In the genomic region with DNA sequence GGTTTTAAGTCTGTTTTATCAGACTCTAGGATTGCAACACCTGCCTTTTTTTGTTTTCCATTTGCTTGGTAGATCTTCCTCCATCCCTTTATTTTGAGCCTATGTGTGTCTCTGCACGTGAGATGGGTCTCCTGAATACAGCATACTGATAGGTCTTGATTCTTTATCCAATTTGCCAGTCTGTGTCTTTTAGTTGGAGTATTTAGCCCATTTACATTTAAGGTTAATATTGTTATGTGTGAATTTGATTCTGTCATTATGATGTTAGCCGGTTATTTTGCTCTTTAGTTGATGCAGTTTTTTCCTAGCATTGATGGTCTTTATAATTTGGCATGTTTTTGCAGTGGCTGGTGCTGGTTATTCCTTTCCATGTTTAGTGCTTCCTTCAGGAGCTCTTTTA, we compare ENCODE assay signal across 1 cellular context. TPM values are rescaled to one million over a fixed set of nuclear protein-coding genes. Genes with fewer than 3 reads are reported as not detected.
DNase-seq lines count a peak whose midpoint lies in the region; ATAC-seq, FAIRE-seq and TF ChIP-seq lines count a peak whose summit lies in the region.
"Not testable (repeated sequence)": the region's sequence is repeated elsewhere in the genome, so short reads cannot be mapped to it uniquely, and the experiment has no call there.

No MANE protein-coding gene starts in this region.

- FAIRE-seq in K562 (lab: Jason Lieb, UNC), result not testable (repeated sequence)

- intact Hi-C loops in K562 (cut with micrococcal nuclease), result not testable (repeated sequence)

- POLR2A ChIA-PET in K562 (lab: Yijun Ruan, JAX), result not testable (repeated sequence)

- H3K27me3 ChIP-seq in K562 (ENCODE audit: control insufficient read depth in 2 of 2, insufficient read depth in 2 of 2, low read length in 2 of 2), result not testable (repeated sequence)

- TF ChIP-seq POLR2A in K562 (conservative IDR thresholded peaks at IDR 0.05), result not testable (repeated sequence)

- H3K4me1 ChIP-seq in K562 (replicated peaks in 1 of 2; ENCODE audit: control insufficient read depth in 2 of 2, insufficient read depth in 2 of 2, low read length in 2 of 2), result not testable (repeated sequence)

- H3K9me3 ChIP-seq in K562 (replicated peaks; ENCODE audit: control insufficient read depth, insufficient read depth, low read depth, low read length), result not testable (repeated sequence)

- H3K9me1 ChIP-seq in K562 (ENCODE audit: control insufficient read depth, insufficient read depth, low read length), result not testable (repeated sequence)

- H3K4me3 ChIP-seq in K562, result not testable (repeated sequence)

- not testable (repeated sequence) for ATAC-seq in K562

- not testable (repeated sequence) for H3K4me2 ChIP-seq in K562 (ENCODE audit: insufficient read depth, low read length)

- not testable (repeated sequence) for TF ChIP-seq CTCF in K562 (IDR thresholded peaks at IDR 0.05 in 2 of 3, conservative IDR thresholded peaks at IDR 0.05 in 1 of 3; ENCODE audit: insufficient read depth in 2 of 3, low read depth in 1 of 3, low read length in 3 of 3)

- not testable (repeated sequence) for DNase-seq in K562 (ENCODE audit: extremely low read depth in 1 of 4, low spot score in 3 of 4)

- not testable (repeated sequence) for H3K27ac ChIP-seq in K562 (ENCODE audit: extremely low read depth, low read depth, low read length)

- not testable (repeated sequence) for TF ChIP-seq EP300 in K562 (IDR thresholded peaks at IDR 0.05; ENCODE audit: low read length)

- not testable (repeated sequence) for BruUV-seq in K562 (replicated peaks; lab: Mats Ljungman, UMichigan)

- H3K9ac ChIP-seq in K562 (ENCODE audit: insufficient read depth in 1 of 2, low read depth in 2 of 2, low read length in 2 of 2), result not testable (repeated sequence)

- 27% methylated on average over 2 of the region's 2 CpGs for WGBS in K562 (ENCODE audit: insufficient coverage, low coverage, missing lambda C conversion rate)

- in situ Hi-C loops in K562 (cut with MboI), result not testable (repeated sequence)

- H3K36me3 ChIP-seq in K562 (ENCODE audit: control insufficient read depth, insufficient read depth, low read length), result not testable (repeated sequence)

- H4K20me1 ChIP-seq in K562 (replicated peaks; ENCODE audit: control insufficient read depth, insufficient read depth, low read length), result not testable (repeated sequence)

- TF ChIP-seq RAD21 in K562 (CRISPR knock-in tag; conservative IDR thresholded peaks at IDR 0.05 in 1 of 2, IDR thresholded peaks at IDR 0.05 in 1 of 2), result not testable (repeated sequence)

- not testable (repeated sequence) for H2AFZ ChIP-seq in K562 (ENCODE audit: low read depth, low read length)

- CTCF ChIA-PET in K562 (lab: Yijun Ruan, JAX; ENCODE audit: low intra/inter-chr PET ratio), result not testable (repeated sequence)

- not testable (repeated sequence) for H3K79me2 ChIP-seq in K562 (ENCODE audit: control insufficient read depth, insufficient read depth, low read length)

TF ChIP-seq in K562, 482 proteins besides CTCF, POLR2A, EP300 and RAD21:
- TF ChIP-seq TRIM24 (IDR thresholded peaks at IDR 0.05), result peak in 1 of 2 experiments; percentile 18; a peak in 1 of 4 replicates
- TF ChIP-seq, protein P1, sequence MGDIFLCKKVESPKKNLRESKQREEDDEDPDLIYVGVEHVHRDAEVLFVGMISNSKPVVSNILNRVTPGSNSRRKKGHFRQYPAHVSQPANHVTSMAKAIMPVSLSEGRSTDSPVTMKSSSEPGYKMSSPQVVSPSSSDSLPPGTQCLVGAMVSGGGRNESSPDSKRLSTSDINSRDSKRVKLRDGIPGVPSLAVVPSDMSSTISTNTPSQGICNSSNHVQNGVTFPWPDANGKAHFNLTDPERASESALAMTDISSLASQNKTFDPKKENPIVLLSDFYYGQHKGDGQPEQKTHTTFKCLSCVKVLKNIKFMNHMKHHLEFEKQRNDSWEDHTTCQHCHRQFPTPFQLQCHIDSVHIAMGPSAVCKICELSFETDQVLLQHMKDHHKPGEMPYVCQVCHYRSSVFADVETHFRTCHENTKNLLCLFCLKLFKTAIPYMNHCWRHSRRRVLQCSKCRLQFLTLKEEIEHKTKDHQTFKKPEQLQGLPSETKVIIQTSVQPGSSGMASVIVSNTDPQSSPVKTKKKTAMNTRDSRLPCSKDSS (IDR thresholded peaks at IDR 0.05; ENCODE audit: low read depth, partially characterized antibody), result peak; percentile 24
- TF ChIP-seq ZNF354B (CRISPR knock-in tag; IDR thresholded peaks at IDR 0.05), result peak; percentile 95
- peak; percentile 99 for TF ChIP-seq ZNF507 (tag; conservative IDR thresholded peaks at IDR 0.05)
TF ChIP-seq in K562: peak in this region for 4; not testable (repeated sequence) for 478.

RNA-seq across cellular contexts. Expression of a gene that starts 27.2 kb away (rescaled TPM):
- 17.4 and 20.0 TPM in 2 replicates for total RNA-seq in K562 (2011; cell fraction: chromatin; rRNA removed; ENCODE audit: low replicate concordance)
- total RNA-seq in K562 (2011; cell fraction: nucleolus; rRNA removed), result 19.7 and 20.5 TPM in 2 replicates
- 23.1 and 28.9 TPM in 2 replicates for total RNA-seq in K562 (2011; cell fraction: nucleoplasm; rRNA removed)
- 78.7 and 83.9 TPM in 2 replicates for total RNA-seq in K562 (2014; rRNA removed)
- total RNA-seq in K562 (2014; rRNA removed; fragmentation: Illumina TruSeq; extraction: Trizol), result 26.2 and 32.8 TPM in 2 replicates
- 21.3 and 22.2 TPM in 2 replicates for total RNA-seq in K562 (2015; rRNA removed; fragmentation: Illumina TruSeq; extraction: Trizol)
- total RNA-seq in K562 (2021), result 96.1 and 108 TPM in 2 replicates
- polyA plus RNA-seq in K562 (2011; rRNA removed), result 16.0 and 25.4 TPM in 2 replicates
- 20.8 and 43.7 TPM in 2 replicates for polyA plus RNA-seq in K562 (2011; cell fraction: cytosol; rRNA removed)
- polyA plus RNA-seq in K562 (2011; cell fraction: nucleus; rRNA removed), result 17.5 and 23.9 TPM in 2 replicates
- 59.3 and 80.9 TPM in 2 replicates for polyA plus RNA-seq in K562 (2012)
- polyA plus RNA-seq in K562 (2014; fragmentation: Illumina TruSeq; extraction: Trizol), result 23.2 and 39.7 TPM in 2 replicates
- 1 to 10 TPM; 5.7 to 7.7 TPM for polyA plus RNA-seq in K562 (2014; fragmentation: Nextera tagmentation; extraction: Ambion mirVana)
- 59.1 and 61.3 TPM in 2 replicates for polyA plus RNA-seq in K562 (2014; rRNA removed)
- 11.8 and 13.3 TPM in 2 replicates for polyA minus RNA-seq in K562 (2011; rRNA and poly(A)+ RNA removed)
- polyA minus RNA-seq in K562 (2011; cell fraction: cytosol; rRNA and poly(A)+ RNA removed), result 14.5 and 18.4 TPM in 2 replicates
- 16.4 and 23.1 TPM in 2 replicates for polyA minus RNA-seq in K562 (2011; cell fraction: nucleus; rRNA and poly(A)+ RNA removed)
